In the genomic region with DNA sequence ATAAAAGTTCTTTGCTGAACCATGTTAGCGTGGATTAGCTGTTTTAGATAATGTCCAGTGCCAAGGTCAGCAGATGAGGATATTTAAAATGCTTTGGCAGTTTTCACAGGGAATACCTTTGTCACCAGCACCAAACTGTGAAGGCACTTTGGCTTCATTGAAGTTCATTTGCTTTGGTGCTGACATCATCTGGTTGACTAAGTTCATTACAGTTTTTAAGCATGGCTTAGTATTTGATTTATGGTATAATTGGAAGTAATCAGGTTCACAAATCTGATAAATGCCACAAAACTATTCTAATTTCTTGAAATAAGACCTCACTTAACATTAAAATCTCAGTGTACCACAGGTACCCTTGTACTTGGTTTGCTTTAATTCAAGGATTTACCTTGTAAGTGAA, we compare ENCODE assay signal across 11 cellular contexts. TPM values are rescaled to one million over a fixed set of nuclear protein-coding genes. Genes with fewer than 3 reads are reported as not detected.
DNase-seq lines count a peak whose midpoint lies in the region; ATAC-seq, FAIRE-seq and TF ChIP-seq lines count a peak whose summit lies in the region.
"Had no signal": no experiment of that assay in that cellular context is flagged by ENCODE, and none has a peak within 500 bp of the region (broad histone marks: within the 10 kb centered on the region; RNA-seq: fewer than 3 reads in every experiment).

No MANE protein-coding gene starts in this region.

- no peaks in the 10 kb centered on the region for H3F3A ChIP-seq in Loucy (ENCODE audit: low read depth)

- intact Hi-C loops in right lobe of liver (cut with DNase I) = no loop called here

- peaks cover 28% of the 10 kb centered on the region for H4K20me1 ChIP-seq in Loucy (ENCODE audit: insufficient read depth, low read length, poor library complexity, severe bottlenecking)

- H3K27ac Mint-ChIP-seq in brain = no peak overlapping the region
- H3K27ac Mint-ChIP-seq: activated T-helper 2 cell treated with anti-CD3 and anti-CD28 coated beads, Interferon-gamma antibody, Interleukin-2, Interleukin-4, amounts not matched to agents 10 μg/mL and 5 μg/mL and 100 μg/mL, durations not matched to agents 14 hours and 24 hours and 36 hours; natural killer cell treated with Interleukin-12 subunit alpha and Interleukin-12 subunit beta and Interleukin-15 and Interleukin-18, amount 100 ng/mL, for 72 hours had no signal

- H3K4me1 ChIP-seq in Loucy (ENCODE audit: insufficient read depth, low read length, poor library complexity, severe bottlenecking) = peaks cover 34% of the 10 kb centered on the region
- H3K4me1 ChIP-seq in right lobe of liver = peaks cover 0 to 18% (median 2%) of the 10 kb centered on the region in 4 donors

- H3K27me3 Mint-ChIP-seq in brain = peaks cover 15% of the 10 kb centered on the region
- H3K27me3 Mint-ChIP-seq: natural killer cell treated with Interleukin-12 subunit alpha and Interleukin-12 subunit beta and Interleukin-15 and Interleukin-18, amount 100 ng/mL, for 72 hours had no signal

- H3K4me3 ChIP-seq in Loucy (ENCODE audit: low read length, poor library complexity, severe bottlenecking) (no peak overlapping the region), right lobe of liver (no peak overlapping the region)

- TF ChIP-seq CTCF in Loucy (conservative IDR thresholded peaks at IDR 0.05; ENCODE audit: low read length) = peak; percentile 53
- peak; percentile 33 for TF ChIP-seq CTCF in brain (conservative IDR thresholded peaks at IDR 0.05)
- peak in 3 of 4 donors; percentile 27 to 38 (median 35) for TF ChIP-seq CTCF in right lobe of liver (IDR thresholded peaks at IDR 0.05)

- H3K9me3 ChIP-seq in Loucy (ENCODE audit: insufficient read depth, low read depth, low read length) (no peaks in the 10 kb centered on the region), right lobe of liver (no peaks in the 10 kb centered on the region)

- FAIRE-seq in G401.6 (lab: Jason Lieb, UNC) = peak; percentile 83
- FAIRE-seq: frontal cortex had no signal

- H3K9ac ChIP-seq in Loucy (ENCODE audit: low read depth, low read length, poor library complexity, severe bottlenecking) = peak overlapping the region; percentile 1

- peaks cover 37% of the 10 kb centered on the region for H3K4me1 Mint-ChIP-seq in brain

- peaks cover 37% of the 10 kb centered on the region for H3K79me2 ChIP-seq in Loucy (ENCODE audit: insufficient read depth, low read length)

- H3K27ac ChIP-seq in right lobe of liver = no peak overlapping the region

- peaks cover 0 to 6% (median 0%) of the 10 kb centered on the region in 5 experiments for H3K9me3 Mint-ChIP-seq in brain
- H3K9me3 Mint-ChIP-seq: activated T-helper 2 cell treated with anti-CD3 and anti-CD28 coated beads, Interferon-gamma antibody, Interleukin-2, Interleukin-4, amounts not matched to agents 10 μg/mL and 5 μg/mL and 100 μg/mL, durations not matched to agents 14 hours and 24 hours and 36 hours; natural killer cell treated with Interleukin-12 subunit alpha and Interleukin-12 subunit beta and Interleukin-15 and Interleukin-18, amount 100 ng/mL, for 72 hours had no signal

- H3K4me3 Mint-ChIP-seq in brain = peak overlapping the region in 2 of 5 experiments; percentile 55 to 92
- H3K4me3 Mint-ChIP-seq: natural killer cell treated with Interleukin-12 subunit alpha and Interleukin-12 subunit beta and Interleukin-15 and Interleukin-18, amount 100 ng/mL, for 72 hours had no signal

- no peak overlapping the region for H2AFZ ChIP-seq in Loucy (ENCODE audit: low read length)

- TF ChIP-seq POLR2A in right lobe of liver (IDR thresholded peaks at IDR 0.05) = no peak

- no peaks in the 10 kb centered on the region for H3K9me2 ChIP-seq in Loucy (replicated peaks; ENCODE audit: low read depth, low read length)

- no peaks in the 10 kb centered on the region for H3K27me3 ChIP-seq in Loucy (ENCODE audit: insufficient read depth, low read length, poor library complexity, severe bottlenecking)
- no peaks in the 10 kb centered on the region for H3K27me3 ChIP-seq in right lobe of liver

- peak in 2 of 4 donors; percentile 5 to 9 for ATAC-seq in right lobe of liver
- ATAC-seq in HG02970 (IDR thresholded peaks at IDR 0.05; ENCODE audit: low FRiP score, unreplicated experiment) = no peak
- no peak for ATAC-seq in GM19324 (IDR thresholded peaks at IDR 0.05; ENCODE audit: low FRiP score, unreplicated experiment)
- ATAC-seq: natural killer cell treated with Interleukin-12 subunit alpha and Interleukin-12 subunit beta and Interleukin-15 and Interleukin-18, amount 100 ng/mL, for 72 hours had no signal

- H3K36me3 Mint-ChIP-seq in brain = peaks cover 31% of the 10 kb centered on the region

- peak overlapping the region; percentile 99 for H3K4me2 ChIP-seq in Loucy (ENCODE audit: low read depth, low read length, poor library complexity, severe bottlenecking)

- WGBS in right lobe of liver (ENCODE audit: insufficient coverage, low coverage, low lambda C conversion rate, missing lambda C conversion rate) = 6% methylated on average over 1 of the region's 1 CpG

- DNase-seq in right lobe of liver (no peak), H4 (ENCODE audit: low spot score) (no peak), SKM-1 (lab: John Stamatoyannopoulos, UW; ENCODE audit: unreplicated experiment) (no peak)

- H3K36me3 ChIP-seq in Loucy (ENCODE audit: insufficient read depth, low read length) (no peaks in the 10 kb centered on the region; the same call in 1 of the 2 replicates), right lobe of liver (peaks cover 0 to 9% (median 0%) of the 10 kb centered on the region in 4 donors)

RNA-seq across cellular contexts. Expression of a gene that starts 4.3 kb away (rescaled TPM):
- 9.5 TPM for polyA plus RNA-seq in brain (ENCODE audit: insufficient read depth, low read depth, low replicate concordance)
- 1 to 10 TPM; 4.8 to 6.1 (median 5.3) TPM for total RNA-seq in right lobe of liver
- total RNA-seq in H4 (2014; rRNA removed; shearing (Covaris generic)) = 4.1 and 6.0 TPM in 2 replicates

RNA-seq across cellular contexts. Expression of a gene that starts 4.5 kb away (rescaled TPM):
- 41.0 TPM for polyA plus RNA-seq in brain (ENCODE audit: insufficient read depth, low read depth, low replicate concordance)
- total RNA-seq in right lobe of liver = 10 to 100 TPM; 17.2 to 21.0 (median 19.2) TPM
- total RNA-seq in H4 (2014; rRNA removed; shearing (Covaris generic)) = 8.6 and 13.8 TPM in 2 replicates

RNA-seq across cellular contexts. Expression of a gene that starts 44.3 kb away (rescaled TPM):
- 62.1 TPM for polyA plus RNA-seq in brain (ENCODE audit: insufficient read depth, low read depth, low replicate concordance)
- total RNA-seq in right lobe of liver = 10 to 100 TPM; 10.4 to 28.8 (median 17.3) TPM
- 46.6 and 61.5 TPM in 2 replicates for total RNA-seq in H4 (2014; rRNA removed; shearing (Covaris generic))
